In the genomic region with DNA sequence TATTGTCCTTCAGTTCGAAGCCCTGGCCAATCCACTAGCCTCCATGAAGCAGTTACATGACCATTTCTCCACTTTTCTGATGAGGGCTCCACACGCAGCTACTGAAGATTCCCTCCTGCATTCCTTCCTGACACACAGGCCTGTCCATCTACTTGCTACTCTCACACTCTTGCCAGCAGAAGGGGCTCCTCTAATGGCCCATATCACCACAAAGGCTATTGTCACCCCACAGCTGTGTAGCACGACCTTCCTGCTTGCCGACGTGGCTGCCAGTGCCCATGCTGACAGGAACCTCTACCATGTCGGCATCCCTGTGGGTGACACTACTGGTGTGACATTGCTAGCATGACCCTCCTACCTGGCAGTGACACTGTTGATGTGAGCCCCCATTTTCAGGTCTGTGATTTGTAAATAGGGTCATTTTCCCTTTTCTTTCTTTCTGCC, we compare ENCODE assay signal across 1 cellular context.
TF ChIP-seq lines count a peak whose summit lies in the region.

No MANE protein-coding gene starts in this region.

TF ChIP-seq in IMR-90, 13 proteins besides CTCF, POLR2A, EP300 and RAD21 (continued from another document):
- TF ChIP-seq, protein P1, sequence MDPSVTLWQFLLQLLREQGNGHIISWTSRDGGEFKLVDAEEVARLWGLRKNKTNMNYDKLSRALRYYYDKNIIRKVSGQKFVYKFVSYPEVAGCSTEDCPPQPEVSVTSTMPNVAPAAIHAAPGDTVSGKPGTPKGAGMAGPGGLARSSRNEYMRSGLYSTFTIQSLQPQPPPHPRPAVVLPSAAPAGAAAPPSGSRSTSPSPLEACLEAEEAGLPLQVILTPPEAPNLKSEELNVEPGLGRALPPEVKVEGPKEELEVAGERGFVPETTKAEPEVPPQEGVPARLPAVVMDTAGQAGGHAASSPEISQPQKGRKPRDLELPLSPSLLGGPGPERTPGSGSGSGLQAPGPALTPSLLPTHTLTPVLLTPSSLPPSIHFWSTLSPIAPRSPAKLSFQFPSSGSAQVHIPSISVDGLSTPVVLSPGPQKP (IDR thresholded peaks at IDR 0.05; ENCODE audit: borderline replicate concordance, low read depth, low read length): no peak
- no peak for TF ChIP-seq BHLHE40 (IDR thresholded peaks at IDR 0.05; ENCODE audit: low read depth, low read length)
